12 cellular contexts compared by ENCODE assay signal in genomic region chr3:42097166-42097946, GRCh38. TPM values are rescaled to one million over a fixed set of nuclear protein-coding genes. Genes with fewer than 3 reads are reported as not detected.
DNase-seq lines count a peak whose midpoint lies in the region; ATAC-seq and TF ChIP-seq lines count a peak whose summit lies in the region.
"Had no signal": no experiment of that assay in that cellular context is flagged by ENCODE, and none has a peak within 500 bp of the region (broad histone marks: within the 10 kb centered on the region; RNA-seq: fewer than 3 reads in every experiment).

No MANE protein-coding gene starts in this region.

- no peaks in the 10 kb centered on the region for H3K27me3 ChIP-seq in right atrium auricular region
- H3K27me3 ChIP-seq: BE2C, transverse colon had no signal

- peak overlapping the region; percentile 54 to 82 for H3K27ac ChIP-seq in right atrium auricular region

- no peaks in the 10 kb centered on the region for H3K36me3 ChIP-seq in right atrium auricular region
- H3K36me3 ChIP-seq: BE2C, transverse colon had no signal

- ATAC-seq in stimulated activated naive CD8-positive, alpha-beta T cell treated with anti-CD3 and anti-CD28 coated beads, Interleukin-15, Interleukin-2, amounts not matched to agents 100 U/mL and 50 U/mL, for 24 hours, result peak; percentile 81
- ATAC-seq in HG02623 (IDR thresholded peaks at IDR 0.05; ENCODE audit: unreplicated experiment) (no peak), WTC11 (no peak)

- TF ChIP-seq CTCF in right atrium auricular region (IDR thresholded peaks at IDR 0.05) (peak in 1 of 2 donors; percentile 35), WTC11 (IDR thresholded peaks at IDR 0.05) (no peak)

- no peaks in the 10 kb centered on the region for H3K27me3 Mint-ChIP-seq in activated naive CD4-positive, alpha-beta T cell treated with anti-CD3 and anti-CD28 coated beads, Interleukin-2, amount 50 U/mL, for 24 hours
- H3K27me3 Mint-ChIP-seq in activated naive CD4-positive, alpha-beta T cell treated with anti-CD3 and anti-CD28 coated beads, Interleukin-2, amount 10 ng/mL, durations not matched to agents 7 days and 5 days, result no peaks in the 10 kb centered on the region
- H3K27me3 Mint-ChIP-seq in activated naive CD8-positive, alpha-beta T cell treated with anti-CD3 and anti-CD28 coated beads for 36 hours, result no peaks in the 10 kb centered on the region
- no peaks in the 10 kb centered on the region for H3K27me3 Mint-ChIP-seq in WTC11 (ENCODE audit: low read depth)

- H3K9me3 ChIP-seq in right atrium auricular region, result no peaks in the 10 kb centered on the region
- H3K9me3 ChIP-seq: BE2C, transverse colon had no signal

- H3K4me3 ChIP-seq in right atrium auricular region, result no peak overlapping the region
- H3K4me3 ChIP-seq: skin epidermis, transverse colon had no signal

- H3K27ac Mint-ChIP-seq in activated naive CD4-positive, alpha-beta T cell treated with anti-CD3 and anti-CD28 coated beads, Interleukin-2, amount 50 U/mL, for 24 hours, result no peak overlapping the region
- no peak overlapping the region for H3K27ac Mint-ChIP-seq in activated naive CD4-positive, alpha-beta T cell treated with anti-CD3 and anti-CD28 coated beads, Interleukin-2, amount 10 ng/mL, durations not matched to agents 7 days and 5 days
- H3K27ac Mint-ChIP-seq in activated naive CD8-positive, alpha-beta T cell treated with anti-CD3 and anti-CD28 coated beads for 36 hours, result no peak overlapping the region
- no peak overlapping the region for H3K27ac Mint-ChIP-seq in WTC11

- no peaks in the 10 kb centered on the region for H3K9me3 Mint-ChIP-seq in activated naive CD4-positive, alpha-beta T cell treated with anti-CD3 and anti-CD28 coated beads, Interleukin-2, amount 50 U/mL, for 24 hours
- no peaks in the 10 kb centered on the region for H3K9me3 Mint-ChIP-seq in activated naive CD4-positive, alpha-beta T cell treated with anti-CD3 and anti-CD28 coated beads, Interleukin-2, amount 10 ng/mL, durations not matched to agents 7 days and 5 days
- peaks cover 2% of the 10 kb centered on the region for H3K9me3 Mint-ChIP-seq in activated naive CD8-positive, alpha-beta T cell treated with anti-CD3 and anti-CD28 coated beads for 36 hours
- peaks cover 4% of the 10 kb centered on the region for H3K9me3 Mint-ChIP-seq in WTC11

- peaks cover 38% of the 10 kb centered on the region for H3K4me1 Mint-ChIP-seq in activated naive CD4-positive, alpha-beta T cell treated with anti-CD3 and anti-CD28 coated beads, Interleukin-2, amount 50 U/mL, for 24 hours
- H3K4me1 Mint-ChIP-seq in activated naive CD4-positive, alpha-beta T cell treated with anti-CD3 and anti-CD28 coated beads, Interleukin-2, amount 10 ng/mL, durations not matched to agents 7 days and 5 days, result peaks cover 7% of the 10 kb centered on the region
- H3K4me1 Mint-ChIP-seq in activated naive CD8-positive, alpha-beta T cell treated with anti-CD3 and anti-CD28 coated beads for 36 hours, result peaks cover 48% of the 10 kb centered on the region
- H3K4me1 Mint-ChIP-seq in WTC11, result peaks cover 43% of the 10 kb centered on the region

- H3K4me3 Mint-ChIP-seq in activated naive CD4-positive, alpha-beta T cell treated with anti-CD3 and anti-CD28 coated beads, Interleukin-2, amount 50 U/mL, for 24 hours, result peak overlapping the region; percentile 34
- no peak overlapping the region for H3K4me3 Mint-ChIP-seq in activated naive CD4-positive, alpha-beta T cell treated with anti-CD3 and anti-CD28 coated beads, Interleukin-2, amount 10 ng/mL, durations not matched to agents 7 days and 5 days
- no peak overlapping the region for H3K4me3 Mint-ChIP-seq in activated naive CD8-positive, alpha-beta T cell treated with anti-CD3 and anti-CD28 coated beads for 36 hours
- no peak overlapping the region for H3K4me3 Mint-ChIP-seq in WTC11

- POLR2A ChIA-PET in WTC11 (lab: Charles Lee), result no interaction called here

- CTCF ChIA-PET in activated naive CD4-positive, alpha-beta T cell treated with anti-CD3 and anti-CD28 coated beads, Interleukin-2, amount 10 ng/mL, durations not matched to agents 7 days and 5 days (lab: Charles Lee), result interaction anchor here (0.8 to 4.3 kb wide), 3 partner anchors 140 to 202 kb away, joined by 3 to 24 read pairs (median 20); no protein-coding TSS in a partner anchor
- CTCF ChIA-PET in WTC11 (lab: Charles Lee), result interaction anchor here (2.0 to 4.6 kb wide), 3 partner anchors 82 to 99 kb away, joined by 13 to 46 read pairs (median 15); no protein-coding TSS in a partner anchor

- DNase-seq in activated naive CD4-positive, alpha-beta T cell treated with anti-CD3 and anti-CD28 coated beads, Interleukin-2, amount 10 ng/mL, durations not matched to agents 7 days and 5 days, result no peak
- DNase-seq in activated naive CD8-positive, alpha-beta T cell treated with anti-CD3 and anti-CD28 coated beads for 36 hours, result peak; percentile 30
- DNase-seq in right atrium auricular region (ENCODE audit: low spot score), result peak; percentile 38
- peak; percentile 49 for DNase-seq in stimulated activated naive CD8-positive, alpha-beta T cell treated with anti-CD3 and anti-CD28 coated beads, Interleukin-15, Interleukin-2, amounts not matched to agents 100 U/mL and 50 U/mL, for 24 hours
- DNase-seq in GM19240 (ENCODE audit: insufficient read length, low spot score), result no peak
- DNase-seq in WTC11 (ENCODE audit: low spot score), result no peak
- DNase-seq: BE2C, NCI-H446 treated with DMSO at 0.1 percent for 48 hours, transverse colon had no signal

- H3K4me1 ChIP-seq in right atrium auricular region, result peaks cover 0 to 82% of the 10 kb centered on the region in 2 donors
- H3K4me1 ChIP-seq: BE2C had no signal

- no peaks in the 10 kb centered on the region for H3K36me3 Mint-ChIP-seq in activated naive CD4-positive, alpha-beta T cell treated with anti-CD3 and anti-CD28 coated beads, Interleukin-2, amount 50 U/mL, for 24 hours
- H3K36me3 Mint-ChIP-seq in activated naive CD4-positive, alpha-beta T cell treated with anti-CD3 and anti-CD28 coated beads, Interleukin-2, amount 10 ng/mL, durations not matched to agents 7 days and 5 days, result peaks cover 1% of the 10 kb centered on the region
- H3K36me3 Mint-ChIP-seq in activated naive CD8-positive, alpha-beta T cell treated with anti-CD3 and anti-CD28 coated beads for 36 hours, result peaks cover 12% of the 10 kb centered on the region
- peaks cover 4% of the 10 kb centered on the region for H3K36me3 Mint-ChIP-seq in WTC11

TF ChIP-seq in WTC11, 78 proteins besides CTCF, POLR2A, EP300 and RAD21 (continues in another document):
- TF ChIP-seq FOXP1 (CRISPR knock-in tag; IDR thresholded peaks at IDR 0.05; ENCODE audit: borderline replicate concordance) (no peak), E2F4 (CRISPR knock-in tag; IDR thresholded peaks at IDR 0.05; ENCODE audit: borderline replicate concordance, low read depth) (no peak), EMX1 (CRISPR knock-in tag; IDR thresholded peaks at IDR 0.05) (no peak), CREB1 (CRISPR knock-in tag; IDR thresholded peaks at IDR 0.05) (no peak), E2F5 (CRISPR knock-in tag; IDR thresholded peaks at IDR 0.05) (no peak), ZNF671 (CRISPR knock-in tag; IDR thresholded peaks at IDR 0.05) (no peak), USF1 (CRISPR knock-in tag; IDR thresholded peaks at IDR 0.05) (no peak), ZNF317 (CRISPR knock-in tag; IDR thresholded peaks at IDR 0.05; ENCODE audit: borderline replicate concordance, low read depth) (no peak), ZNF425 (CRISPR knock-in tag; conservative IDR thresholded peaks at IDR 0.05) (no peak)

RNA-seq across cellular contexts. Expression of gene TRAK1, which starts 6.2 kb away (rescaled TPM):
- total RNA-seq in activated naive CD8-positive, alpha-beta T cell treated with anti-CD3 and anti-CD28 coated beads for 36 hours, result 10 to 100 TPM; 22.3 to 22.8 TPM
- total RNA-seq in right atrium auricular region (100 to 1,000 TPM; 172 to 259 TPM), WTC11 (2021) (34.6 to 41.0 TPM (median 34.8 TPM) in 3 replicates)

Comparison
In these comparisons a context has a peak if more than half of its experiments do, and no peak if none do; other contexts are left out.
1. DNase-seq: peak in activated naive CD8-positive, alpha-beta T cell treated with anti-CD3 and anti-CD28 coated beads for 36 hours (single experiment), right atrium auricular region (single experiment) and stimulated activated naive CD8-positive, alpha-beta T cell treated with anti-CD3 and anti-CD28 coated beads, Interleukin-15, Interleukin-2, amounts not matched to agents 100 U/mL and 50 U/mL, for 24 hours (single experiment); none in activated naive CD4-positive, alpha-beta T cell treated with anti-CD3 and anti-CD28 coated beads, Interleukin-2, amount 10 ng/mL, durations not matched to agents 7 days and 5 days (single experiment), GM19240 (single experiment) and WTC11 (single experiment).